ENCODE assay signal across 8 cellular contexts in the genomic region with DNA sequence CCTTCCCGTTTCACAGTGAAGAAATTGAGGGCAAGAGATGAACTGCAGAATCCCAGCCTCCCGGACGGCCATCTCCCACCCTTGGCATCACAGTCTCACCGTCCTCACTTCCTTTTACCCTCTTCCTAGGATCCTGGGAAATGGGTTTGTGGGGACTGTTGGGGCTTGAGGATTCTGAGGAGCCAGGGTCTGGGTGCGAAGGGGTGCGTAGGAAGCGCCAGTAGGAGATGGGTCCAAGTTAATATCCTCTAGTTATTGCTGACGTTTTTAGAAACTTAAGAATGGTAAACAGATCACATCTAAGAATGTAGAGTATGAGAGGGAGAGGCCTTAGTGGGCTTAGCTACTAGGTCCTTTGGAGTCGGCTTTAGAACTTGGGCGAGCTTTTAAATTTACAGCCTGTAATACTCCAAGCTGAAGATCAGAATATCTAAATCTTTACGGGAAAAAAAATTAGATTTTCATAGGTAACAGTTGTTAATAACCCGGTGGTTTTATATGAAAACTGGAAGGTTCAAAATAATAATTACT. TPM values are rescaled to one million over a fixed set of nuclear protein-coding genes. Genes with fewer than 3 reads are reported as not detected.
DNase-seq lines count a peak whose midpoint lies in the region; ATAC-seq and TF ChIP-seq lines count a peak whose summit lies in the region.

No MANE protein-coding gene starts in this region.

- no peak for ATAC-seq in activated B cell treated with CpG ODN at 0.5 μM for 24 hours (ENCODE audit: low read depth)
- ATAC-seq in stimulated activated effector memory CD8-positive, alpha-beta T cell treated with anti-CD3 and anti-CD28 coated beads, Interleukin-12 subunit alpha, Interleukin-12 subunit beta, amount 100 ng/mL, for 72 hours = no peak
- no peak for ATAC-seq in HG02588 (IDR thresholded peaks at IDR 0.05; ENCODE audit: unreplicated experiment)

- 13% methylated on average over 12 of the region's 12 CpGs for WGBS in hepatocyte (ENCODE audit: low lambda C conversion rate, missing lambda C conversion rate)

- DNase-seq in BE2C = no peak
- no peak for DNase-seq in HAP-1 (ENCODE audit: low spot score in 2 of 2)
- DNase-seq in activated B cell treated with CpG ODN at 0.5 μM for 24 hours = no peak
- DNase-seq in hepatocyte (ENCODE audit: low spot score) = no peak
- DNase-seq in stimulated activated effector memory CD8-positive, alpha-beta T cell treated with anti-CD3 and anti-CD28 coated beads, Interleukin-12 subunit alpha, Interleukin-12 subunit beta, amount 100 ng/mL, for 72 hours (ENCODE audit: low spot score in 2 of 2) = no peak
- no peak for DNase-seq in A172 (ENCODE audit: low spot score)
- no peak for DNase-seq in NCI-H345 (lab: John Stamatoyannopoulos, UW)

- peak overlapping the region; percentile 85 for H3K4me2 ChIP-seq in hepatocyte

- peaks cover 55% of the 10 kb centered on the region for H3K79me2 ChIP-seq in hepatocyte

- H4K20me1 ChIP-seq in hepatocyte (ENCODE audit: insufficient read depth, poor library complexity, severe bottlenecking) = no peaks in the 10 kb centered on the region

- H3K9me2 ChIP-seq in hepatocyte (replicated peaks; ENCODE audit: insufficient read depth) = no peaks in the 10 kb centered on the region

- peak overlapping the region; percentile 61 for H2AFZ ChIP-seq in hepatocyte

- POLR2A ChIA-PET in activated B cell treated with CpG ODN at 0.5 μM for 24 hours (lab: Charles Lee) = interaction anchor here (1.2 to 2.0 kb wide), 3 partner anchors 46 to 194 kb away, joined by 4 to 5 read pairs (median 5); no protein-coding TSS in a partner anchor

- H3K27me3 ChIP-seq in BE2C (no peaks in the 10 kb centered on the region), HAP-1 (ENCODE audit: low read depth) (no peaks in the 10 kb centered on the region), hepatocyte (no peaks in the 10 kb centered on the region)

- in situ Hi-C loops in HAP-1 (cut with MboI; ENCODE audit: low sequenced_read_pairs) = no loop called here

- no peak for TF ChIP-seq CTCF in BE2C (IDR thresholded peaks at IDR 0.05; ENCODE audit: low read depth, low read length)
- no peak for TF ChIP-seq CTCF in activated B cell treated with CpG ODN at 0.5 μM for 24 hours (IDR thresholded peaks at IDR 0.05)
- TF ChIP-seq CTCF in hepatocyte (IDR thresholded peaks at IDR 0.05; ENCODE audit: poor library complexity) = no peak

- intact Hi-C loops in activated B cell treated with CpG ODN at 0.5 μM for 24 hours (cut with micrococcal nuclease) = loop anchor here (1.0 to 10.0 kb wide), 10 partner anchors 27 to 1873 kb away; partner anchors contain the start of genes CCDC126, CYCS, KLHL7 and TOMM7

- H3K36me3 ChIP-seq in BE2C = peaks cover 20% of the 10 kb centered on the region
- peaks cover 17% of the 10 kb centered on the region for H3K36me3 ChIP-seq in HAP-1 (replicated peaks)
- H3K36me3 ChIP-seq in hepatocyte (replicated peaks; ENCODE audit: insufficient read depth, low read depth) = no peaks in the 10 kb centered on the region

- H3K27me3 Mint-ChIP-seq in activated B cell treated with CpG ODN at 0.5 μM for 24 hours = peaks cover 4% of the 10 kb centered on the region

- peaks cover 46% of the 10 kb centered on the region for H3K4me1 Mint-ChIP-seq in activated B cell treated with CpG ODN at 0.5 μM for 24 hours
- H3K4me1 Mint-ChIP-seq in stimulated activated effector memory CD8-positive, alpha-beta T cell treated with anti-CD3 and anti-CD28 coated beads, Interleukin-12 subunit alpha, Interleukin-12 subunit beta, amount 100 ng/mL, for 72 hours = peaks cover 50% of the 10 kb centered on the region

- no peaks in the 10 kb centered on the region for H3K4me1 ChIP-seq in BE2C
- H3K4me1 ChIP-seq in HAP-1 = peaks cover 12% of the 10 kb centered on the region
- H3K4me1 ChIP-seq in hepatocyte (ENCODE audit: insufficient read depth) = peaks cover 17% of the 10 kb centered on the region

- H3K4me3 Mint-ChIP-seq in activated B cell treated with CpG ODN at 0.5 μM for 24 hours = peak overlapping the region; percentile 89
- H3K4me3 Mint-ChIP-seq in stimulated activated effector memory CD8-positive, alpha-beta T cell treated with anti-CD3 and anti-CD28 coated beads, Interleukin-12 subunit alpha, Interleukin-12 subunit beta, amount 100 ng/mL, for 72 hours = peak overlapping the region; percentile 84

- H3K27ac Mint-ChIP-seq in activated B cell treated with CpG ODN at 0.5 μM for 24 hours = peak overlapping the region; percentile 95
- peak overlapping the region; percentile 95 for H3K27ac Mint-ChIP-seq in stimulated activated effector memory CD8-positive, alpha-beta T cell treated with anti-CD3 and anti-CD28 coated beads, Interleukin-12 subunit alpha, Interleukin-12 subunit beta, amount 100 ng/mL, for 72 hours

- H3K4me3 ChIP-seq in BE2C (ENCODE audit: low read depth, low read length) = peak overlapping the region; percentile 89
- H3K4me3 ChIP-seq in HAP-1 = peak overlapping the region; percentile 94
- H3K4me3 ChIP-seq in hepatocyte = peak overlapping the region; percentile 83

- no peaks in the 10 kb centered on the region for H3K9me3 ChIP-seq in BE2C
- no peaks in the 10 kb centered on the region for H3K9me3 ChIP-seq in HAP-1
- H3K9me3 ChIP-seq in hepatocyte (ENCODE audit: low read depth) = no peaks in the 10 kb centered on the region

- H3K27ac ChIP-seq in hepatocyte = peak overlapping the region; percentile 82

- CTCF ChIA-PET in activated B cell treated with CpG ODN at 0.5 μM for 24 hours (lab: Charles Lee) = interaction anchor here (0.9 kb wide), 1 partner anchor 27 kb away, joined by 3 read pairs; no protein-coding TSS in a partner anchor

- H3K9me3 Mint-ChIP-seq in activated B cell treated with CpG ODN at 0.5 μM for 24 hours = no peaks in the 10 kb centered on the region
- H3K9me3 Mint-ChIP-seq in stimulated activated effector memory CD8-positive, alpha-beta T cell treated with anti-CD3 and anti-CD28 coated beads, Interleukin-12 subunit alpha, Interleukin-12 subunit beta, amount 100 ng/mL, for 72 hours = peaks cover 4% of the 10 kb centered on the region

- peaks cover 35% of the 10 kb centered on the region for H3K36me3 Mint-ChIP-seq in activated B cell treated with CpG ODN at 0.5 μM for 24 hours (ENCODE audit: low read depth)
- H3K36me3 Mint-ChIP-seq in stimulated activated effector memory CD8-positive, alpha-beta T cell treated with anti-CD3 and anti-CD28 coated beads, Interleukin-12 subunit alpha, Interleukin-12 subunit beta, amount 100 ng/mL, for 72 hours = peaks cover 47% of the 10 kb centered on the region

RNA-seq across cellular contexts. Expression of gene MALSU1, which starts 0.7 kb away (rescaled TPM):
- 93.8 TPM for polyA plus RNA-seq in BE2C (2012; ENCODE audit: insufficient read depth, insufficient read length, low read depth)
- total RNA-seq in activated B cell treated with CpG ODN at 0.5 μM for 24 hours (42.0 and 42.6 TPM in 2 replicates), hepatocyte (43.7 and 61.8 TPM in 2 replicates)
- 77.2 and 92.6 TPM in 2 replicates for polyA plus RNA-seq in hepatocyte
- 123 and 135 TPM in 2 replicates for total RNA-seq in A172 (2014; rRNA removed; shearing (Covaris generic))

RNA-seq across cellular contexts. Expression of gene GPNMB, which starts 53.3 kb away (rescaled TPM):
- 1.4 TPM for polyA plus RNA-seq in BE2C (2012; ENCODE audit: insufficient read depth, insufficient read length, low read depth)
- total RNA-seq in activated B cell treated with CpG ODN at 0.5 μM for 24 hours = 0.76 and 1.1 TPM in 2 replicates
- total RNA-seq in hepatocyte = 30.5 and 32.1 TPM in 2 replicates
- 27.9 and 36.3 TPM in 2 replicates for polyA plus RNA-seq in hepatocyte
- 333 and 346 TPM in 2 replicates for total RNA-seq in A172 (2014; rRNA removed; shearing (Covaris generic))

Comparison
In these comparisons a context has a peak if more than half of its experiments do, and no peak if none do; other contexts are left out.
1. RNA of gene GPNMB, which starts 53.3 kb away (total RNA-seq): 333 to 346 TPM in A172 and 30.5 to 32.1 TPM in hepatocyte; 0.76 to 1.1 TPM in activated B cell treated with CpG ODN at 0.5 μM for 24 hours; every median in the first group is over 10 times any median in the second.
2. Peak in every context shown above with its lines, with median percentiles within 50 percentile points of each other: H3K4me3 ChIP-seq.